In genomic region chr15:49644364-49644794, GRCh38 we compare ENCODE assay signal across 1 cellular context.
TF ChIP-seq lines count a peak whose summit lies in the region.

No MANE protein-coding gene starts in this region.

TF ChIP-seq in K562, 482 proteins besides CTCF, POLR2A, EP300 and RAD21:
- TF ChIP-seq MAFK (IDR thresholded peaks at IDR 0.05; ENCODE audit: low read length) (peak; percentile 43; the same call in 1 of the 2 replicates), LCOR (CRISPR knock-in tag; IDR thresholded peaks at IDR 0.05) (no peak), GABPB2 (CRISPR knock-in tag; conservative IDR thresholded peaks at IDR 0.05) (no peak), CEBPG (CRISPR knock-in tag; IDR thresholded peaks at IDR 0.05) (no peak), CEBPG (tag; conservative IDR thresholded peaks at IDR 0.05 in 1 of 2, IDR thresholded peaks at IDR 0.05 in 1 of 2) (peak in 1 of 2 experiments; percentile 72; a peak in 2 of 4 replicates), SMARCB1 (IDR thresholded peaks at IDR 0.05; ENCODE audit: insufficient read length, low read depth) (no peak), USF1 (CRISPR knock-in tag; IDR thresholded peaks at IDR 0.05) (no peak), SMARCE1 (IDR thresholded peaks at IDR 0.05) (peak; percentile 27; the same call in 1 of the 2 replicates), NFE2 (IDR thresholded peaks at IDR 0.05; ENCODE audit: low read depth) (peak; percentile 76), CREB1 (IDR thresholded peaks at IDR 0.05) (no peak), CREB1 (CRISPR knock-in tag; IDR thresholded peaks at IDR 0.05) (no peak), ATF7 (IDR thresholded peaks at IDR 0.05) (peak; percentile 80; the same call in 1 of the 2 replicates), ZNF316 (IDR thresholded peaks at IDR 0.05) (peak; percentile 60; the same call in 1 of the 2 replicates), SIX5 (IDR thresholded peaks at IDR 0.05; ENCODE audit: borderline replicate concordance in 1 of 2, insufficient read depth in 1 of 2, low read depth in 1 of 2, low read length in 2 of 2) (no peak), SNIP1 (IDR thresholded peaks at IDR 0.05; ENCODE audit: low read depth) (no peak), ATF3 (IDR thresholded peaks at IDR 0.05) (peak; percentile 76), ATF3 (CRISPR knock-in tag; conservative IDR thresholded peaks at IDR 0.05) (no peak), RFX1 (IDR thresholded peaks at IDR 0.05) (0 out of 2 replicates have a peak, but pooled peaks have one; percentile 13), FOXJ2 (tag; IDR thresholded peaks at IDR 0.05) (peak; percentile 84; the same call in 1 of the 2 replicates), SMAD4 (CRISPR knock-in tag; conservative IDR thresholded peaks at IDR 0.05) (no peak), ZNF143 (CRISPR knock-in tag; IDR thresholded peaks at IDR 0.05) (no peak), MAFF (IDR thresholded peaks at IDR 0.05; ENCODE audit: low read length) (peak; percentile 33; the same call in 1 of the 2 replicates), MEIS2 (IDR thresholded peaks at IDR 0.05; ENCODE audit: partially characterized antibody) (peak; percentile 57), JUND (IDR thresholded peaks at IDR 0.05; ENCODE audit: borderline replicate concordance, low read depth, low read length) (no peak), JUND (tag; IDR thresholded peaks at IDR 0.05; ENCODE audit: borderline replicate concordance, low read depth, low read length) (peak; percentile 34; the same call in 2 of the 3 replicates), CCNT2 (IDR thresholded peaks at IDR 0.05; ENCODE audit: borderline replicate concordance, extremely low read depth, insufficient read length, low read depth, low read length) (peak; percentile 13), HNRNPK (IDR thresholded peaks at IDR 0.05; ENCODE audit: low read depth, low read length, poor library complexity, severe bottlenecking) (no peak), MAFG (tag; conservative IDR thresholded peaks at IDR 0.05) (peak; percentile 79), C11orf30 (IDR thresholded peaks at IDR 0.05; ENCODE audit: low read depth) (peak; percentile 69), MYNN (IDR thresholded peaks at IDR 0.05) (no peak), MYNN (CRISPR knock-in tag; IDR thresholded peaks at IDR 0.05) (no peak), ZNF696 (CRISPR knock-in tag; conservative IDR thresholded peaks at IDR 0.05) (no peak), CEBPB (tag; IDR thresholded peaks at IDR 0.05) (0 out of 2 replicates have a peak, but pooled peaks have one; percentile 6), NFIC (IDR thresholded peaks at IDR 0.05) (peak; percentile 60), KLF10 (CRISPR knock-in tag; IDR thresholded peaks at IDR 0.05) (no peak), ATF1 (CRISPR knock-in tag; IDR thresholded peaks at IDR 0.05) (no peak), ATF1 (tag; IDR thresholded peaks at IDR 0.05) (no peak)
- TF ChIP-seq, protein P1, sequence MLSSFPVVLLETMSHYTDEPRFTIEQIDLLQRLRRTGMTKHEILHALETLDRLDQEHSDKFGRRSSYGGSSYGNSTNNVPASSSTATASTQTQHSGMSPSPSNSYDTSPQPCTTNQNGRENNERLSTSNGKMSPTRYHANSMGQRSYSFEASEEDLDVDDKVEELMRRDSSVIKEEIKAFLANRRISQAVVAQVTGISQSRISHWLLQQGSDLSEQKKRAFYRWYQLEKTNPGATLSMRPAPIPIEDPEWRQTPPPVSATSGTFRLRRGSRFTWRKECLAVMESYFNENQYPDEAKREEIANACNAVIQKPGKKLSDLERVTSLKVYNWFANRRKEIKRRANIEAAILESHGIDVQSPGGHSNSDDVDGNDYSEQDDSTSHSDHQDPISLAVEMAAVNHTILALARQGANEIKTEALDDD (IDR thresholded peaks at IDR 0.05): peak; percentile 96
